1 cellular context compared by ENCODE assay signal in the genomic region with DNA sequence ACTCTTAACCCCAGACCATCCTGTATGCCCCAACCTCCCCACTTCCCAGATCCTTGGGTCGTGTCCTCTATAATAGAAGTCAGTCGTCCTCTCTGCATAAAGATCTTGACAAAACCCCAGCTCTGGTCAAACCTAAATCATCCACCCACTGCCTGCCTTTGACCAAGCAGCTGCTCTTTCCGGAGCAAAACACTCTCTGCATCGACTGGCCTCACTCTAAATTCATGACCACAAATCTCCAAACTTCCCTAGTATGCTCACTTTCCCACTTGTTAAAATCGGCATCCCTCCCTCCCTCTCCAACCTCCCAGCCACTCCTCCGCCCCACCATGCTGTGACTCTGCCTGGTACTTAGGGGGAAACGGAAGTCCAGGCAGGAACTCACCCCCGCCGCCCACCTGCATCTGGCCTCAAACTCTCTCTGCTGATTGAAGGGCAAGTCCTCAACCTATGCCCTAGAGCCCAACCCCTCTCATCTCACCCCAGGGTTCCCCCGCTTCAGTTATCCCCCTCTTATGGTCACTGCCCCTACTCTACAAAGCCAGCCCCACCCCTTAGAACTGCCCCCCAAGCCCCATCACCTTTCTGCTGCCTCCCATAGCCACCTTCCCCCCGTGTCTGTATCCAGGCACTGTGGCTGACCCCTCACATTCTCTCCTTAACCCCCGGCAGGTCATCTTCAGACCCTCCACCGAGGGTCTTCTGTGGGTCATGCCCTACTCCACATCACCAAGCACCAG.
A peak's percentile ranks its signal among the peaks of the same experiment; 100 is the strongest.
TF ChIP-seq lines count a peak whose summit lies in the region.

No MANE protein-coding gene starts in this region.

TF ChIP-seq in H1, 55 proteins besides CTCF, POLR2A, EP300 and RAD21:
- TF ChIP-seq EGR1 (IDR thresholded peaks at IDR 0.05; ENCODE audit: borderline replicate concordance, low read depth, low read length) (0 out of 2 replicates have a peak, but pooled peaks have one; percentile 16), KDM5A (IDR thresholded peaks at IDR 0.05; ENCODE audit: low read length) (no peak)
TF ChIP-seq in H1: peak in this region for 1.
